In genomic region chr11:88537613-88538012, GRCh38 we compare ENCODE assay signal across 2 cellular contexts.
TF ChIP-seq lines count a peak whose summit lies in the region.

No MANE protein-coding gene starts in this region.

TF ChIP-seq in HCT116, 20 proteins besides CTCF, POLR2A, EP300 and RAD21:
- no peak for TF ChIP-seq EZH2 (IDR thresholded peaks at IDR 0.05)
- no peak for TF ChIP-seq YY1 (IDR thresholded peaks at IDR 0.05; ENCODE audit: extremely low read depth, insufficient replicate concordance, low read depth, low read length)
- no peak for TF ChIP-seq ZNF274 (IDR thresholded peaks at IDR 0.05; ENCODE audit: low read depth, low read length)
- TF ChIP-seq ATF3 (IDR thresholded peaks at IDR 0.05): no peak

TF ChIP-seq in SK-N-SH, 30 proteins besides CTCF, POLR2A, EP300 and RAD21:
- no peak for TF ChIP-seq ZBTB33 (IDR thresholded peaks at IDR 0.05; ENCODE audit: borderline replicate concordance, low read depth)
- TF ChIP-seq MAX (IDR thresholded peaks at IDR 0.05; ENCODE audit: low read depth): no peak
- no peak for TF ChIP-seq MEF2A (IDR thresholded peaks at IDR 0.05; ENCODE audit: borderline replicate concordance, low read depth)
- TF ChIP-seq USF1 (IDR thresholded peaks at IDR 0.05; ENCODE audit: borderline replicate concordance, low read depth): no peak
- no peak for TF ChIP-seq IRF3 (IDR thresholded peaks at IDR 0.05; ENCODE audit: low read depth, low read length)
- peak; percentile 82 for TF ChIP-seq TCF12 (IDR thresholded peaks at IDR 0.05)
- peak; percentile 72 for TF ChIP-seq JUND (IDR thresholded peaks at IDR 0.05)
- TF ChIP-seq FOSL2 (IDR thresholded peaks at IDR 0.05; ENCODE audit: borderline replicate concordance, low read depth): no peak
- TF ChIP-seq EZH2phosphoT487 (IDR thresholded peaks at IDR 0.05; ENCODE audit: borderline replicate concordance, low read depth): no peak
- no peak for TF ChIP-seq SIN3A (IDR thresholded peaks at IDR 0.05; ENCODE audit: borderline replicate concordance, low read depth, low read length)
- TF ChIP-seq SMC3 (IDR thresholded peaks at IDR 0.05; ENCODE audit: low read depth, low read length): no peak
- no peak for TF ChIP-seq ELF1 (IDR thresholded peaks at IDR 0.05)
- TF ChIP-seq CHD2 (IDR thresholded peaks at IDR 0.05; ENCODE audit: low read length, partially characterized antibody): no peak
- TF ChIP-seq FOXJ3 (CRISPR knock-in tag; IDR thresholded peaks at IDR 0.05): no peak
- 0 out of 2 replicates have a peak, but pooled peaks have one; percentile 29 for TF ChIP-seq FOXM1 (IDR thresholded peaks at IDR 0.05; ENCODE audit: low read depth)
- TF ChIP-seq POLR2AphosphoS5 (IDR thresholded peaks at IDR 0.05; ENCODE audit: low read depth, low read length): no peak
- no peak for TF ChIP-seq GATA2 (CRISPR knock-in tag; IDR thresholded peaks at IDR 0.05)
- TF ChIP-seq RFX5 (IDR thresholded peaks at IDR 0.05; ENCODE audit: low read length): no peak
- no peak for TF ChIP-seq MXI1 (IDR thresholded peaks at IDR 0.05; ENCODE audit: low read depth, low read length)
- TF ChIP-seq YY1 (IDR thresholded peaks at IDR 0.05; ENCODE audit: low read depth): no peak
- peak; percentile 59; the same call in 1 of the 2 replicates for TF ChIP-seq NFIC (IDR thresholded peaks at IDR 0.05; ENCODE audit: borderline replicate concordance)
- no peak for TF ChIP-seq RXRA (IDR thresholded peaks at IDR 0.05; ENCODE audit: borderline replicate concordance, low read depth)
- no peak for TF ChIP-seq USF2 (IDR thresholded peaks at IDR 0.05; ENCODE audit: borderline replicate concordance, low read depth, low read length)
- peak; percentile 70; the same call in 1 of the 2 replicates for TF ChIP-seq TEAD4 (IDR thresholded peaks at IDR 0.05; ENCODE audit: borderline replicate concordance, insufficient read depth)
- TF ChIP-seq TAF1 (IDR thresholded peaks at IDR 0.05; ENCODE audit: borderline replicate concordance, low read depth, low read length): no peak
- TF ChIP-seq NRF1 (IDR thresholded peaks at IDR 0.05; ENCODE audit: low read depth, low read length): no peak
- TF ChIP-seq PBX3 (IDR thresholded peaks at IDR 0.05): peak; percentile 91
- TF ChIP-seq REST (IDR thresholded peaks at IDR 0.05; ENCODE audit: low read depth, low read length): no peak
- no peak for TF ChIP-seq RCOR1 (IDR thresholded peaks at IDR 0.05; ENCODE audit: low read length)
- TF ChIP-seq GABPA (IDR thresholded peaks at IDR 0.05; ENCODE audit: low read depth): no peak
TF ChIP-seq in SK-N-SH: peak in this region for 6.
